ENCODE assay signal across 26 cellular contexts in the genomic region with DNA sequence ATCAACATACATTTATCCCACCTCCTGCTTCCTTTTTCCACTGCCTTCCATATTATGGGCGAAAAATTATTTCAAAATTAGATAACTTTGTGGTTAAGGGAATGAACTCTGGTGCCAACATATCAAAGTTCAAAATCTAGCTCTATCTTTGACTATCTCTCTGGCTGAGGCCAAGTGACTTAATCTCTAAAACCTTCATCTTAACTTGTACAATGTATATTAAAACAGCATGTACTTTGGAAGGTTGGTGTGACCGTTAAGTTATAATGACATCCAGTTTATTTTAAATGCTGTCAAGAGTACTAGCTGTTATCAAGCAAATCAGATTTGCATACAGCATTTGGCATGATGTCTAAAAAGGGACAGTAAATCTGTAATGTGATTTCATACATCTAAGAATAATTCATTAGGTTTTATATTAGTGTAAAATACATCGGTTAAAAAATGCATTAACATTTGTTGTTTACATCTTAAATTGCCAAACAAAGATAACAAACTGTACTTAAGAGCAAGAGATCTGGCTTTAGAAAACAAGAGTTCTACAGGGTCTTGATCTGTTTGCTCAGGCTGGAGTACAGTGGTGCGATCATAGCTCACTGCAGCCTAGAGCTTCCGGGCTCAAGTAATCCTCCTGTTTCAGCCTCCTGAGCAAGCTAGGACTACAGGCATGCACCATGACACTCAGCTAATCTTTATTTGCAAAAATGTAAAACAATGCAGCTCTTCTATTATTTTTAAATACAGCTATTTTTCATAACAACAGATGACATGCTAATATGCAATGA.
"Had no signal": no experiment of that assay in that cellular context is flagged by ENCODE, and none has a peak within 500 bp of the region (broad histone marks: within the 10 kb centered on the region; RNA-seq: fewer than 3 reads in every experiment).

No MANE protein-coding gene starts in this region.

- H3K36me3 ChIP-seq: esophagus muscularis mucosa, gastroesophageal sphincter, heart left ventricle, left ventricle myocardium inferior, ovary, suprapubic skin, transverse colon, vagina had no signal

- H3K4me1 Mint-ChIP-seq: activated naive CD4-positive, alpha-beta T cell treated with anti-CD3 and anti-CD28 coated beads, Interleukin-2, amount 10 ng/mL, durations not matched to agents 7 days and 5 days; activated naive CD8-positive, alpha-beta T cell treated with anti-CD3 and anti-CD28 coated beads, Interleukin-2, amount 50 U/mL, for 24 hours; memory B cell; naive thymus-derived CD4-positive, alpha-beta T cell; stimulated activated naive CD8-positive, alpha-beta T cell treated with anti-CD3 and anti-CD28 coated beads, Interleukin-15, amount 100 ng/mL, for 72 hours had no signal

- H3K9me3 Mint-ChIP-seq: activated naive CD4-positive, alpha-beta T cell treated with anti-CD3 and anti-CD28 coated beads, Interleukin-2, amount 10 ng/mL, durations not matched to agents 7 days and 5 days had no signal

- H3K27me3 Mint-ChIP-seq: activated naive CD4-positive, alpha-beta T cell treated with anti-CD3 and anti-CD28 coated beads, Interleukin-2, amount 10 ng/mL, durations not matched to agents 7 days and 5 days; activated naive CD8-positive, alpha-beta T cell treated with anti-CD3 and anti-CD28 coated beads, Interleukin-2, amount 50 U/mL, for 24 hours; memory B cell; naive thymus-derived CD4-positive, alpha-beta T cell; stimulated activated naive CD8-positive, alpha-beta T cell treated with anti-CD3 and anti-CD28 coated beads, Interleukin-15, amount 100 ng/mL, for 72 hours had no signal

- DNase-seq: activated CD4-positive, CD25-positive, alpha-beta regulatory T cell treated with anti-CD3 and anti-CD28 coated beads, Interleukin-2, amount 50 U/mL, for 72 hours; activated CD8-positive, alpha-beta memory T cell treated with anti-CD3 and anti-CD28 coated beads for 24 hours; activated CD8-positive, alpha-beta memory T cell treated with anti-CD3 and anti-CD28 coated beads, Interleukin-2, amount 50 U/mL, for 48 hours; activated effector memory CD4-positive, alpha-beta T cell treated with Interleukin-2 at 50 U/mL for 16 hours; activated naive CD4-positive, alpha-beta T cell treated with anti-CD3 and anti-CD28 coated beads, Interleukin-2, amount 10 ng/mL, durations not matched to agents 7 days and 5 days; activated naive CD8-positive, alpha-beta T cell treated with anti-CD3 and anti-CD28 coated beads, Interleukin-2, amount 50 U/mL, for 24 hours; activated T-cell treated with anti-CD3 and anti-CD28 coated beads, Interleukin-2, amount 50 U/mL, for 48 hours; effector CD8-positive, alpha-beta T cell; heart left ventricle; left ventricle myocardium inferior; naive thymus-derived CD4-positive, alpha-beta T cell; ovary; psoas muscle; right cardiac atrium; stimulated activated CD4-positive, alpha-beta T cell treated with anti-CD3 and anti-CD28 coated beads, Interleukin-15, amount 100 ng/mL, for 24 hours; stimulated activated CD4-positive, alpha-beta T cell treated with anti-CD3 and anti-CD28 coated beads, Interleukin-2, amount 100 ng/mL, for 48 hours; stimulated activated naive CD8-positive, alpha-beta T cell treated with anti-CD3 and anti-CD28 coated beads, Interleukin-15, amount 100 ng/mL, for 72 hours; transverse colon had no signal

- H3K27me3 ChIP-seq: esophagus muscularis mucosa, gastroesophageal sphincter, heart left ventricle, ovary, suprapubic skin, transverse colon, vagina had no signal

- H3K4me1 ChIP-seq: esophagus muscularis mucosa, gastroesophageal sphincter, heart left ventricle, left ventricle myocardium inferior, psoas muscle, suprapubic skin, transverse colon, vagina had no signal

- H3K27ac Mint-ChIP-seq: activated naive CD4-positive, alpha-beta T cell treated with anti-CD3 and anti-CD28 coated beads, Interleukin-2, amount 10 ng/mL, durations not matched to agents 7 days and 5 days; activated naive CD8-positive, alpha-beta T cell treated with anti-CD3 and anti-CD28 coated beads, Interleukin-2, amount 50 U/mL, for 24 hours; memory B cell; naive thymus-derived CD4-positive, alpha-beta T cell; stimulated activated naive CD8-positive, alpha-beta T cell treated with anti-CD3 and anti-CD28 coated beads, Interleukin-15, amount 100 ng/mL, for 72 hours had no signal

- H3K27ac ChIP-seq: esophagus muscularis mucosa, gastroesophageal sphincter, heart left ventricle, left ventricle myocardium inferior, ovary, psoas muscle, skin epidermis, suprapubic skin, transverse colon, vagina, VCaP had no signal

- ATAC-seq: activated naive CD8-positive, alpha-beta T cell treated with anti-CD3 and anti-CD28 coated beads, Interleukin-2, amount 50 U/mL, for 24 hours; gastroesophageal sphincter; heart left ventricle; naive thymus-derived CD4-positive, alpha-beta T cell; psoas muscle; right cardiac atrium; stimulated activated naive CD8-positive, alpha-beta T cell treated with anti-CD3 and anti-CD28 coated beads, Interleukin-15, amount 100 ng/mL, for 72 hours had no signal

- FAIRE-seq: endothelial cell of umbilical vein had no signal

- H3K4me3 Mint-ChIP-seq: activated naive CD4-positive, alpha-beta T cell treated with anti-CD3 and anti-CD28 coated beads, Interleukin-2, amount 10 ng/mL, durations not matched to agents 7 days and 5 days; activated naive CD8-positive, alpha-beta T cell treated with anti-CD3 and anti-CD28 coated beads, Interleukin-2, amount 50 U/mL, for 24 hours; memory B cell; naive thymus-derived CD4-positive, alpha-beta T cell; stimulated activated naive CD8-positive, alpha-beta T cell treated with anti-CD3 and anti-CD28 coated beads, Interleukin-15, amount 100 ng/mL, for 72 hours had no signal

- H3K9me3 ChIP-seq: esophagus muscularis mucosa, gastroesophageal sphincter, left ventricle myocardium inferior, ovary, psoas muscle, suprapubic skin, transverse colon, vagina had no signal

- H3K36me3 Mint-ChIP-seq: activated naive CD4-positive, alpha-beta T cell treated with anti-CD3 and anti-CD28 coated beads, Interleukin-2, amount 10 ng/mL, durations not matched to agents 7 days and 5 days; memory B cell; naive thymus-derived CD4-positive, alpha-beta T cell had no signal

- H3K4me3 ChIP-seq: esophagus muscularis mucosa, gastroesophageal sphincter, heart left ventricle, left ventricle myocardium inferior, ovary, psoas muscle, skin epidermis, suprapubic skin, transverse colon, vagina had no signal
